Comparison of ENCODE assay signal across 1 cellular context in genomic region chr5:167764650-167765289, GRCh38.
TF ChIP-seq lines count a peak whose summit lies in the region.

No MANE protein-coding gene starts in this region.

TF ChIP-seq in H1, 55 proteins besides CTCF, POLR2A, EP300 and RAD21 (continued from another document):
- TF ChIP-seq MAFK (IDR thresholded peaks at IDR 0.05; ENCODE audit: low read depth, low read length): peak; percentile 21; the same call in 1 of the 2 replicates
